Comparison of ENCODE assay signal across 8 cellular contexts in genomic region chr14:103259801-103260628, GRCh38.
A peak's percentile ranks its signal among the peaks of the same experiment; 100 is the strongest.
DNase-seq lines count a peak whose midpoint lies in the region; ATAC-seq and TF ChIP-seq lines count a peak whose summit lies in the region.

No MANE protein-coding gene starts in this region.

- H3K36me3 Mint-ChIP-seq in CD8-positive, alpha-beta T cell: no peaks in the 10 kb centered on the region
- peaks cover 5% of the 10 kb centered on the region for H3K36me3 Mint-ChIP-seq in glutamatergic neuron (ENCODE audit: unreplicated experiment)

- intact Hi-C loops in CD8-positive, alpha-beta T cell (cut with DNase I, micrococcal nuclease): no loop called here

- no peaks in the 10 kb centered on the region for H3K9me3 Mint-ChIP-seq in CD8-positive, alpha-beta T cell
- H3K9me3 Mint-ChIP-seq in glutamatergic neuron (ENCODE audit: unreplicated experiment): no peaks in the 10 kb centered on the region

- H3K27ac ChIP-seq in CD8-positive, alpha-beta T cell (ENCODE audit: low read depth, low read length): no peak overlapping the region
- H3K27ac ChIP-seq in parathyroid adenoma: peak overlapping the region; percentile 43

- H3K4me1 ChIP-seq in CD8-positive, alpha-beta T cell (ENCODE audit: insufficient read depth, low read length): no peaks in the 10 kb centered on the region
- no peaks in the 10 kb centered on the region for H3K4me1 ChIP-seq in parathyroid adenoma

- peak overlapping the region; percentile 14 for H3K4me3 ChIP-seq in CD8-positive, alpha-beta T cell (ENCODE audit: low read depth, low read length)
- peak overlapping the region; percentile 14 for H3K4me3 ChIP-seq in parathyroid adenoma (ENCODE audit: low read depth, low read length)

- POLR2A ChIA-PET in CD8-positive, alpha-beta T cell (lab: Charles Lee): no interaction called here

- peak overlapping the region; percentile 76 for H2AFZ ChIP-seq in parathyroid adenoma

- TF ChIP-seq CTCF in CD8-positive, alpha-beta T cell (IDR thresholded peaks at IDR 0.05): no peak
- no peak for TF ChIP-seq CTCF in parathyroid adenoma (IDR thresholded peaks at IDR 0.05)
- TF ChIP-seq CTCF in glutamatergic neuron (IDR thresholded peaks at IDR 0.05; ENCODE audit: partially characterized antibody, unreplicated experiment): no peak

- no peak for DNase-seq in CD8-positive, alpha-beta T cell
- peak; percentile 42 for DNase-seq in NCI-H748 (lab: John Stamatoyannopoulos, UW; ENCODE audit: unreplicated experiment)
- DNase-seq in NCI-H1436 treated with DMSO at 0.1 percent for 48 hours (lab: John Stamatoyannopoulos, UW): no peak
- no peak for DNase-seq in glutamatergic neuron

- CTCF ChIA-PET in CD8-positive, alpha-beta T cell (lab: Charles Lee): no interaction called here

- no peaks in the 10 kb centered on the region for H3K27me3 ChIP-seq in CD8-positive, alpha-beta T cell (ENCODE audit: insufficient read depth, low read length)
- H3K27me3 ChIP-seq in parathyroid adenoma (ENCODE audit: control insufficient read depth, insufficient read depth, low read length): no peaks in the 10 kb centered on the region

- H3K27ac Mint-ChIP-seq in CD8-positive, alpha-beta T cell: no peak overlapping the region
- H3K27ac Mint-ChIP-seq in glutamatergic neuron (ENCODE audit: unreplicated experiment): no peak overlapping the region

- H3K9me3 ChIP-seq in CD8-positive, alpha-beta T cell (ENCODE audit: low read length): no peaks in the 10 kb centered on the region
- H3K9me3 ChIP-seq in parathyroid adenoma (ENCODE audit: control insufficient read depth, low read length): no peaks in the 10 kb centered on the region

- H3K4me2 ChIP-seq in parathyroid adenoma (ENCODE audit: low read length): peak overlapping the region; percentile 25

- H3K27me3 Mint-ChIP-seq in CD8-positive, alpha-beta T cell (ENCODE audit: low read depth): peaks cover 7% of the 10 kb centered on the region
- peaks cover 1% of the 10 kb centered on the region for H3K27me3 Mint-ChIP-seq in glutamatergic neuron (ENCODE audit: unreplicated experiment)

- H3K4me1 Mint-ChIP-seq in CD8-positive, alpha-beta T cell (ENCODE audit: low read depth): peaks cover 8% of the 10 kb centered on the region
- H3K4me1 Mint-ChIP-seq in glutamatergic neuron (ENCODE audit: low read depth, unreplicated experiment): no peaks in the 10 kb centered on the region

- no peaks in the 10 kb centered on the region for H3K79me2 ChIP-seq in parathyroid adenoma

- no peak overlapping the region for H3K9ac ChIP-seq in parathyroid adenoma

- no peaks in the 10 kb centered on the region for H3K36me3 ChIP-seq in CD8-positive, alpha-beta T cell (ENCODE audit: insufficient read depth, low read length)
- H3K36me3 ChIP-seq in parathyroid adenoma (ENCODE audit: control insufficient read depth, insufficient read depth, low read length): no peaks in the 10 kb centered on the region

- H3K4me3 Mint-ChIP-seq in CD8-positive, alpha-beta T cell: peak overlapping the region; percentile 57
- H3K4me3 Mint-ChIP-seq in glutamatergic neuron (ENCODE audit: unreplicated experiment): no peak overlapping the region

- no peak for ATAC-seq in CD8-positive, alpha-beta T cell
- ATAC-seq in esophagus mucosa (peak; percentile 28), HG03095 (IDR thresholded peaks at IDR 0.05; ENCODE audit: unreplicated experiment) (no peak), GM18498 (IDR thresholded peaks at IDR 0.05; ENCODE audit: unreplicated experiment) (no peak)
